13 cellular contexts compared by ENCODE assay signal in the genomic region with DNA sequence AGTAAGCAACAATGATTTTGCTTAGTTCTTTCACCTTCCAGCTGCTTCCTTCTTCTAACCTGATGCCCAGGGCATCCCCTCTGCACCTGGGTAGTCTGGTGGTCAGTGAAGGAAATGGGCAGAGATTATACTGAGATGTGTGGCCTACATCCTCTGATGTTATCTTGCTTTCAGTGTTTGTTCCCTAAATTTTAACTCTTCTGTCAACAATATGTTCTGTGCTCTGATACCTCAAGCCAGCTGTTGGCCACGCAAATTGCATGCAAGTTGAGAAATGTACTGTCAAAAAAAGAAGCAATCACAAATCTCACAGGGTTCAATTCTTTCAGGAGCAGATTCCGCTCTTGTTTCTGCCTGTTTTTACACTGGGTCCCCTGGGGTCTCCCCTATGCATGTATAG.
DNase-seq lines count a peak whose midpoint lies in the region; ATAC-seq, FAIRE-seq and TF ChIP-seq lines count a peak whose summit lies in the region.
"Had no signal": no experiment of that assay in that cellular context is flagged by ENCODE, and none has a peak within 500 bp of the region (broad histone marks: within the 10 kb centered on the region; RNA-seq: fewer than 3 reads in every experiment).

No MANE protein-coding gene starts in this region.

- H3K9me3 Mint-ChIP-seq in T-helper 2 cell treated with Interferon-gamma antibody and Interleukin-4, amounts not matched to agents 5 μg/mL and 100 μg/mL, for 36 hours, result peaks cover under 1% of the 10 kb centered on the region

- H4K20me1 ChIP-seq in BLaER1 treated with 17β-estradiol and CSF1 and Interleukin-3, amounts not matched to agents 10 nM and 100 nM, result no peaks in the 10 kb centered on the region

- H3K27me3 Mint-ChIP-seq in T-helper 2 cell treated with Interferon-gamma antibody and Interleukin-4, amounts not matched to agents 5 μg/mL and 100 μg/mL, for 36 hours (ENCODE audit: low read depth), result no peaks in the 10 kb centered on the region

- peak overlapping the region; percentile 53 for H3K27ac Mint-ChIP-seq in T-helper 2 cell treated with Interferon-gamma antibody and Interleukin-4, amounts not matched to agents 5 μg/mL and 100 μg/mL, for 36 hours

- H3K27ac ChIP-seq in BLaER1 treated with 17β-estradiol and CSF1 and Interleukin-3, amounts not matched to agents 10 nM and 100 nM, result peak overlapping the region; percentile 86 to 97 (median 93); a peak in 21 of 22 replicates
- H3K27ac ChIP-seq in kidney (ENCODE audit: low read depth in 2 of 2, low read length in 2 of 2) (no peak overlapping the region), psoas muscle (no peak overlapping the region)
- H3K27ac ChIP-seq: C4-2B, upper lobe of right lung had no signal

- H3K36me3 ChIP-seq in BLaER1 treated with 17β-estradiol and CSF1 and Interleukin-3, amounts not matched to agents 10 nM and 100 nM, result peaks cover 0 to 8% (median 4%) of the 10 kb centered on the region in 11 experiments; a peak in 3 of 22 replicates
- H3K36me3 ChIP-seq in kidney (ENCODE audit: control insufficient read depth in 1 of 2, insufficient read depth in 2 of 2, low read length in 2 of 2) (no peaks in the 10 kb centered on the region), psoas muscle (ENCODE audit: insufficient read depth in 1 of 2, low read depth in 1 of 2) (no peaks in the 10 kb centered on the region)
- H3K36me3 ChIP-seq: upper lobe of right lung had no signal

- peaks cover 5% of the 10 kb centered on the region for H3K36me3 Mint-ChIP-seq in T-helper 2 cell treated with Interferon-gamma antibody and Interleukin-4, amounts not matched to agents 5 μg/mL and 100 μg/mL, for 36 hours (ENCODE audit: low read depth)

- H3K4me3 Mint-ChIP-seq in T-helper 2 cell treated with Interferon-gamma antibody and Interleukin-4, amounts not matched to agents 5 μg/mL and 100 μg/mL, for 36 hours, result peak overlapping the region; percentile 35

- FAIRE-seq in kidney (lab: Jason Lieb, UNC), result no peak
- FAIRE-seq: H1 had no signal

- DNase-seq in T-helper 2 cell treated with Interferon-gamma antibody and Interleukin-4, amounts not matched to agents 5 μg/mL and 100 μg/mL, for 36 hours (ENCODE audit: low spot score), result no peak
- DNase-seq in AG20443 (ENCODE audit: low spot score) (no peak), NCI-H146 treated with DMSO at 0.1 percent for 48 hours (lab: John Stamatoyannopoulos, UW; ENCODE audit: unreplicated experiment) (no peak), kidney (no peak), psoas muscle (no peak)
- DNase-seq: effector CD8-positive, alpha-beta T cell; NCI-H446; upper lobe of right lung had no signal

- intact Hi-C loops in kidney (cut with DNase I) (no loop called here), psoas muscle (cut with DNase I) (no loop called here)

- H3K4me1 ChIP-seq in BLaER1 treated with 17β-estradiol and CSF1 and Interleukin-3, amounts not matched to agents 10 nM and 100 nM, result peaks cover 75 to 93% (median 83%) of the 10 kb centered on the region in 10 experiments
- H3K4me1 ChIP-seq in kidney (ENCODE audit: control insufficient read depth in 1 of 2, insufficient read depth in 1 of 2, low read depth in 1 of 2, low read length in 2 of 2) (no peaks in the 10 kb centered on the region), psoas muscle (no peaks in the 10 kb centered on the region)

- 71 to 75% (median 74%) methylated on average over 2 of the region's 2 CpGs for WGBS in psoas muscle, 3 donors

- peak overlapping the region; percentile 69 to 92 (median 78) for H3K4me2 ChIP-seq in BLaER1 treated with 17β-estradiol and CSF1 and Interleukin-3, amounts not matched to agents 10 nM and 100 nM

- peaks cover 0 to 14% (median 10%) of the 10 kb centered on the region in 11 experiments; a peak in 11 of 22 replicates for H3K9me3 ChIP-seq in BLaER1 treated with 17β-estradiol and CSF1 and Interleukin-3, amounts not matched to agents 10 nM and 100 nM (replicated peaks in 1 of 11)
- no peaks in the 10 kb centered on the region for H3K9me3 ChIP-seq in kidney (ENCODE audit: control insufficient read depth in 1 of 2, low read length in 2 of 2)
- no peaks in the 10 kb centered on the region for H3K9me3 ChIP-seq in psoas muscle
- H3K9me3 ChIP-seq: upper lobe of right lung had no signal

- H3K4me3 ChIP-seq in BLaER1 treated with 17β-estradiol and CSF1 and Interleukin-3, amounts not matched to agents 10 nM and 100 nM, result no peak overlapping the region; a peak in 1 of 20 replicates
- H3K4me3 ChIP-seq in kidney (ENCODE audit: low read length in 2 of 2) (no peak overlapping the region), psoas muscle (no peak overlapping the region)
- H3K4me3 ChIP-seq: upper lobe of right lung had no signal

- ATAC-seq in GM19351 (IDR thresholded peaks at IDR 0.05; ENCODE audit: unreplicated experiment) (peak; percentile 49), HG03066 (IDR thresholded peaks at IDR 0.05; ENCODE audit: low read depth, unreplicated experiment) (peak; percentile 62), psoas muscle (no peak)
- ATAC-seq: upper lobe of right lung had no signal

- no peaks in the 10 kb centered on the region for H3K27me3 ChIP-seq in BLaER1 treated with 17β-estradiol and CSF1 and Interleukin-3, amounts not matched to agents 10 nM and 100 nM
- H3K27me3 ChIP-seq in psoas muscle (ENCODE audit: insufficient read depth in 3 of 3, low read length in 2 of 3), result no peaks in the 10 kb centered on the region
- H3K27me3 ChIP-seq: upper lobe of right lung had no signal

- TF ChIP-seq CTCF in kidney (IDR thresholded peaks at IDR 0.05; ENCODE audit: borderline replicate concordance, extremely low read depth, insufficient read depth) (no peak), psoas muscle (IDR thresholded peaks at IDR 0.05) (no peak)

- H3K9ac ChIP-seq in BLaER1 treated with 17β-estradiol and CSF1 and Interleukin-3, amounts not matched to agents 10 nM and 100 nM, result peak overlapping the region; percentile 18 to 84 (median 76); a peak in 21 of 22 replicates
- no peak overlapping the region for H3K9ac ChIP-seq in kidney (ENCODE audit: low read length in 2 of 2)

- peaks cover 55% of the 10 kb centered on the region for H3K4me1 Mint-ChIP-seq in T-helper 2 cell treated with Interferon-gamma antibody and Interleukin-4, amounts not matched to agents 5 μg/mL and 100 μg/mL, for 36 hours (ENCODE audit: low read depth)

Comparison
In these comparisons a context has a peak if more than half of its experiments do, and no peak if none do; other contexts are left out.
1. H3K27ac ChIP-seq: peak in BLaER1 treated with 17β-estradiol and CSF1 and Interleukin-3, amounts not matched to agents 10 nM and 100 nM (11 of 11); none in kidney (0 of 2) and psoas muscle (single experiment).
2. H3K9ac ChIP-seq: peak in BLaER1 treated with 17β-estradiol and CSF1 and Interleukin-3, amounts not matched to agents 10 nM and 100 nM (11 of 11); none in kidney (0 of 2).
3. ATAC-seq: peak in GM19351 (single experiment) and HG03066 (single experiment); none in psoas muscle (0 of 4).